17 cellular contexts compared by ENCODE assay signal in the genomic region with DNA sequence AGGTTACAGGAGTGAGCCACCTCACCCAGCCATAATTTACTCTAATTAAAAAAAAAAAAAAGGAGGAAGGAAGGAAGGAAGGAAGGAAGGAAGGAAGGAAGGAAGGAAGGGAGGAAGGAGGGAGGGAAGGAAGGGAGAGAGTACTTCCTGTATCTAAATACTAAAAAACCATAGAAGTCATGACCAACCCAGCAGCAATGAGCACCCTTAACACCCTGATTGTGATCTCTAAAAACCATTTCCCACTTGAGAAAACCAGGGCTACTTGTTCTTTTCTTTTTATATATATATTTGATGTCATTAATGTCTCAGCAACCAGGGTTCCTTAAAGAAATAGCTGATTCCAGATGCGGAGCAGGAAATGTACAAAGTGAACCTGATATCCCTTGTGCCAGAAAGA. TPM values are rescaled to one million over a fixed set of nuclear protein-coding genes. Genes with fewer than 3 reads are reported as not detected.
A peak's percentile ranks its signal among the peaks of the same experiment; 100 is the strongest.
DNase-seq lines count a peak whose midpoint lies in the region; ATAC-seq and TF ChIP-seq lines count a peak whose summit lies in the region.
"Had no signal": no experiment of that assay in that cellular context is flagged by ENCODE, and none has a peak within 500 bp of the region (broad histone marks: within the 10 kb centered on the region; RNA-seq: fewer than 3 reads in every experiment).

No MANE protein-coding gene starts in this region.

- H3K4me3 ChIP-seq in HCT116 (replicated peaks in 1 of 2; ENCODE audit: low read depth in 1 of 2, low read length in 2 of 2) (no peak overlapping the region), osteoblast (ENCODE audit: insufficient read depth, low read length) (no peak overlapping the region)
- H3K4me3 ChIP-seq: neural progenitor cell had no signal

- RAD21 ChIA-PET in HCT116 (lab: Charles Lee; ENCODE audit: low non-redundant PET in 1 of 2, low total read pairs in 2 of 2, uncharacterized antibody in 2 of 2, unreplicated experiment in 2 of 2) = no interaction called here

- no TSS peak for BruUV-seq in HCT116 (replicated peaks; lab: Mats Ljungman, UMichigan)

- peaks cover 93% of the 10 kb centered on the region for H3K79me2 ChIP-seq in HCT116 (ENCODE audit: insufficient read depth, low read length)
- peaks cover 89% of the 10 kb centered on the region for H3K79me2 ChIP-seq in osteoblast (ENCODE audit: insufficient read depth, low read length)

- TF ChIP-seq POLR2A in HCT116 (IDR thresholded peaks at IDR 0.05; ENCODE audit: borderline replicate concordance, extremely low read depth, insufficient read depth, insufficient read length) = no peak

- TF ChIP-seq RAD21 in HCT116 (IDR thresholded peaks at IDR 0.05; ENCODE audit: low read depth) = no peak

- peak overlapping the region; percentile 6; the same call in 1 of the 2 replicates for H3K4me2 ChIP-seq in HCT116 (ENCODE audit: low read length)
- no peak overlapping the region for H3K4me2 ChIP-seq in osteoblast (ENCODE audit: insufficient read depth, low read length)
- H3K4me2 ChIP-seq: neural progenitor cell had no signal

- peak overlapping the region; percentile 89 for H3K27ac Mint-ChIP-seq in activated CD8-positive, alpha-beta T cell treated with anti-CD3 and anti-CD28 coated beads for 36 hours
- H3K27ac Mint-ChIP-seq in activated CD8-positive, alpha-beta T cell treated with anti-CD3 and anti-CD28 coated beads, Interleukin-2, amount 10 ng/mL, durations not matched to agents 7 days and 5 days = no peak overlapping the region
- H3K27ac Mint-ChIP-seq in activated naive CD8-positive, alpha-beta T cell = peak overlapping the region; percentile 88
- H3K27ac Mint-ChIP-seq: endodermal cell, neural progenitor cell had no signal

- no peaks in the 10 kb centered on the region for H3K27me3 Mint-ChIP-seq in activated CD8-positive, alpha-beta T cell treated with anti-CD3 and anti-CD28 coated beads for 36 hours
- no peaks in the 10 kb centered on the region for H3K27me3 Mint-ChIP-seq in activated CD8-positive, alpha-beta T cell treated with anti-CD3 and anti-CD28 coated beads, Interleukin-2, amount 10 ng/mL, durations not matched to agents 7 days and 5 days (ENCODE audit: low read depth)
- H3K27me3 Mint-ChIP-seq in activated naive CD8-positive, alpha-beta T cell = no peaks in the 10 kb centered on the region

- H3K9me3 ChIP-seq in HCT116 (ENCODE audit: control insufficient read depth in 1 of 2, insufficient read depth in 1 of 2, low read depth in 1 of 2, low read length in 2 of 2) = no peaks in the 10 kb centered on the region
- H3K9me3 ChIP-seq in osteoblast (ENCODE audit: low read depth, low read length) = no peaks in the 10 kb centered on the region

- H3K27me3 ChIP-seq in HCT116 (ENCODE audit: insufficient read depth, low read length) (no peaks in the 10 kb centered on the region), osteoblast (ENCODE audit: insufficient read depth, low read length) (no peaks in the 10 kb centered on the region)
- H3K27me3 ChIP-seq: neural progenitor cell had no signal

- H2AFZ ChIP-seq in HCT116 (ENCODE audit: low read depth, low read length, poor library complexity, severe bottlenecking) (no peak overlapping the region), osteoblast (ENCODE audit: low read length) (no peak overlapping the region)
- H2AFZ ChIP-seq: neural progenitor cell had no signal

- no peaks in the 10 kb centered on the region for H3K9me2 ChIP-seq in HCT116 (ENCODE audit: insufficient read depth)

- H3K27ac ChIP-seq in HCT116 (ENCODE audit: low read depth, low read length) (no peak overlapping the region), osteoblast (ENCODE audit: low read depth, low read length) (peak overlapping the region; percentile 80)
- H3K27ac ChIP-seq: neural progenitor cell, RWPE1 had no signal

- peaks cover 2% of the 10 kb centered on the region for H3K9me3 Mint-ChIP-seq in activated CD8-positive, alpha-beta T cell treated with anti-CD3 and anti-CD28 coated beads for 36 hours
- H3K9me3 Mint-ChIP-seq in activated CD8-positive, alpha-beta T cell treated with anti-CD3 and anti-CD28 coated beads, Interleukin-2, amount 10 ng/mL, durations not matched to agents 7 days and 5 days (ENCODE audit: insufficient read depth) = peaks cover 7% of the 10 kb centered on the region
- H3K9me3 Mint-ChIP-seq in activated naive CD8-positive, alpha-beta T cell (ENCODE audit: low read depth) = peaks cover 4% of the 10 kb centered on the region

- intact Hi-C loops in activated CD8-positive, alpha-beta T cell treated with anti-CD3 and anti-CD28 coated beads for 36 hours (cut with micrococcal nuclease) = no loop called here
- intact Hi-C loops in HCT116 (cut with micrococcal nuclease) = no loop called here

- DNase-seq in activated CD8-positive, alpha-beta T cell treated with anti-CD3 and anti-CD28 coated beads for 36 hours = no peak
- no peak for DNase-seq in activated CD8-positive, alpha-beta T cell treated with anti-CD3 and anti-CD28 coated beads, Interleukin-2, amount 10 ng/mL, durations not matched to agents 7 days and 5 days
- DNase-seq in HCT116 (ENCODE audit: low read depth, low spot score) (no peak), osteoblast (ENCODE audit: insufficient read length, low spot score, missing footprints) (no peak), NCI-H2029 treated with DMSO at 0.1 percent for 48 hours (lab: John Stamatoyannopoulos, UW) (no peak), GM19240 (ENCODE audit: insufficient read length, low spot score) (no peak), NCI-H1092 treated with DMSO at 0.1 percent for 48 hours (lab: John Stamatoyannopoulos, UW) (no peak)
- DNase-seq: ACHN, cerebellar nuclear complex, EL, endodermal cell, mesendoderm, NCI-H1694 treated with DMSO at 0.1 percent for 48 hours, retina had no signal

- H3K9ac ChIP-seq in HCT116 (ENCODE audit: low read length) = no peak overlapping the region
- H3K9ac ChIP-seq: neural progenitor cell had no signal

- POLR2A ChIA-PET in activated CD8-positive, alpha-beta T cell treated with anti-CD3 and anti-CD28 coated beads for 36 hours (lab: Charles Lee) = interaction anchor here (0.7 to 1.0 kb wide), 2 partner anchors 15 to 84 kb away, joined by 3 read pairs; no protein-coding TSS in a partner anchor
- POLR2A ChIA-PET in activated CD8-positive, alpha-beta T cell treated with anti-CD3 and anti-CD28 coated beads, Interleukin-2, amount 10 ng/mL, durations not matched to agents 7 days and 5 days (lab: Charles Lee) = no interaction called here
- POLR2A ChIA-PET in HCT116 (lab: Charles Lee) = no interaction called here

- H4K20me1 ChIP-seq in HCT116 (ENCODE audit: insufficient read depth) (peaks cover 6% of the 10 kb centered on the region; the same call in 1 of the 2 replicates), osteoblast (ENCODE audit: insufficient read depth, low read length) (peaks cover 55% of the 10 kb centered on the region)

- peaks cover 12% of the 10 kb centered on the region for H3K36me3 Mint-ChIP-seq in activated CD8-positive, alpha-beta T cell treated with anti-CD3 and anti-CD28 coated beads for 36 hours (ENCODE audit: low read depth)
- peaks cover 17% of the 10 kb centered on the region for H3K36me3 Mint-ChIP-seq in activated CD8-positive, alpha-beta T cell treated with anti-CD3 and anti-CD28 coated beads, Interleukin-2, amount 10 ng/mL, durations not matched to agents 7 days and 5 days (ENCODE audit: low read depth)
- no peaks in the 10 kb centered on the region for H3K36me3 Mint-ChIP-seq in activated naive CD8-positive, alpha-beta T cell

- ATAC-seq in activated CD8-positive, alpha-beta T cell treated with anti-CD3 and anti-CD28 coated beads for 36 hours = no peak
- no peak for ATAC-seq in activated CD8-positive, alpha-beta T cell treated with anti-CD3 and anti-CD28 coated beads, Interleukin-2, amount 10 ng/mL, durations not matched to agents 7 days and 5 days
- ATAC-seq in HCT116 = no peak

- no peaks in the 10 kb centered on the region for H3K36me3 ChIP-seq in HCT116 (ENCODE audit: control insufficient read depth in 1 of 2, insufficient read depth in 2 of 2, low read length in 2 of 2)
- H3K36me3 ChIP-seq in osteoblast (ENCODE audit: insufficient read depth, low read length) = no peaks in the 10 kb centered on the region

- H3K4me3 Mint-ChIP-seq in activated CD8-positive, alpha-beta T cell treated with anti-CD3 and anti-CD28 coated beads for 36 hours = no peak overlapping the region
- H3K4me3 Mint-ChIP-seq in activated CD8-positive, alpha-beta T cell treated with anti-CD3 and anti-CD28 coated beads, Interleukin-2, amount 10 ng/mL, durations not matched to agents 7 days and 5 days = no peak overlapping the region
- H3K4me3 Mint-ChIP-seq in activated naive CD8-positive, alpha-beta T cell = peak overlapping the region; percentile 57
- H3K4me3 Mint-ChIP-seq: endodermal cell, neural progenitor cell had no signal

- H3K4me1 ChIP-seq in HCT116 (ENCODE audit: control insufficient read depth in 1 of 2, insufficient read depth in 2 of 2, low read length in 2 of 2) (peaks cover 23 to 28% of the 10 kb centered on the region in 2 experiments), osteoblast (ENCODE audit: insufficient read depth, low read length) (peaks cover 14% of the 10 kb centered on the region)

- no peak for TF ChIP-seq CTCF in activated CD8-positive, alpha-beta T cell treated with anti-CD3 and anti-CD28 coated beads for 36 hours (IDR thresholded peaks at IDR 0.05)
- TF ChIP-seq CTCF in HCT116 (IDR thresholded peaks at IDR 0.05 in 2 of 3, conservative IDR thresholded peaks at IDR 0.05 in 1 of 3; ENCODE audit: borderline replicate concordance in 1 of 3, insufficient read depth in 1 of 3, low read depth in 2 of 3, low read length in 2 of 3) (no peak), osteoblast (IDR thresholded peaks at IDR 0.05; ENCODE audit: extremely low read depth, low read depth, low read length) (no peak)

- CTCF ChIA-PET in activated CD8-positive, alpha-beta T cell treated with anti-CD3 and anti-CD28 coated beads for 36 hours (lab: Charles Lee) = no interaction called here
- CTCF ChIA-PET in activated CD8-positive, alpha-beta T cell treated with anti-CD3 and anti-CD28 coated beads, Interleukin-2, amount 10 ng/mL, durations not matched to agents 7 days and 5 days (lab: Charles Lee) = no interaction called here
- CTCF ChIA-PET in HCT116 (lab: Charles Lee) = no interaction called here

- peaks cover 49% of the 10 kb centered on the region for H3K4me1 Mint-ChIP-seq in activated CD8-positive, alpha-beta T cell treated with anti-CD3 and anti-CD28 coated beads for 36 hours (ENCODE audit: low read depth)
- H3K4me1 Mint-ChIP-seq in activated CD8-positive, alpha-beta T cell treated with anti-CD3 and anti-CD28 coated beads, Interleukin-2, amount 10 ng/mL, durations not matched to agents 7 days and 5 days (ENCODE audit: low read depth) = peaks cover 38% of the 10 kb centered on the region
- H3K4me1 Mint-ChIP-seq in activated naive CD8-positive, alpha-beta T cell (ENCODE audit: low read depth) = peaks cover 61% of the 10 kb centered on the region
- H3K4me1 Mint-ChIP-seq: neural progenitor cell had no signal

RNA-seq across cellular contexts. Expression of a gene that starts 31.2 kb away (rescaled TPM):
- 10 to 100 TPM; 38.8 to 41.9 TPM for total RNA-seq in activated CD8-positive, alpha-beta T cell treated with anti-CD3 and anti-CD28 coated beads for 36 hours
- total RNA-seq in activated CD8-positive, alpha-beta T cell treated with anti-CD3 and anti-CD28 coated beads, Interleukin-2, amount 10 ng/mL, durations not matched to agents 7 days and 5 days = 10 to 100 TPM; 43.3 to 45.7 TPM
- total RNA-seq in HCT116 (2021; ENCODE audit: unreplicated experiment) (28.3 TPM), osteoblast (33.7 and 47.4 TPM in 2 replicates)
- 8.8 and 9.9 TPM in 2 replicates for polyA plus RNA-seq in HCT116 (2012)

RNA-seq across cellular contexts. Expression of a gene that starts 31.6 kb away (rescaled TPM):
- total RNA-seq in activated CD8-positive, alpha-beta T cell treated with anti-CD3 and anti-CD28 coated beads for 36 hours = 10 to 100 TPM; 35.4 to 37.8 TPM
- total RNA-seq in activated CD8-positive, alpha-beta T cell treated with anti-CD3 and anti-CD28 coated beads, Interleukin-2, amount 10 ng/mL, durations not matched to agents 7 days and 5 days = 10 to 100 TPM; 24.5 to 25.9 TPM
- total RNA-seq in HCT116 (2021; ENCODE audit: unreplicated experiment) = 30.6 TPM
- 11.1 and 15.3 TPM in 2 replicates for polyA plus RNA-seq in HCT116 (2012)
- 22.4 and 23.9 TPM in 2 replicates for total RNA-seq in osteoblast
